8 cellular contexts compared by ENCODE assay signal in genomic region chr9:469672-470040, GRCh38. TPM values are rescaled to one million over a fixed set of nuclear protein-coding genes. Genes with fewer than 3 reads are reported as not detected.
A peak's percentile ranks its signal among the peaks of the same experiment; 100 is the strongest.
DNase-seq lines count a peak whose midpoint lies in the region; ATAC-seq and TF ChIP-seq lines count a peak whose summit lies in the region.

No MANE protein-coding gene starts in this region.

- ATAC-seq in HG02840 (IDR thresholded peaks at IDR 0.05; ENCODE audit: low FRiP score, unreplicated experiment) (peak; percentile 30), mucosa of descending colon (peak; percentile 24)

- peaks cover 31% of the 10 kb centered on the region for H3K4me1 Mint-ChIP-seq in dendritic cell treated with granulocyte-macrophage colony-stimulating factor and Interleukin-4, amounts not matched to agents 40 ng/mL and 50 ng/mL, for 4 days (ENCODE audit: low read depth)

- peaks cover 22% of the 10 kb centered on the region for H3K36me3 Mint-ChIP-seq in dendritic cell treated with granulocyte-macrophage colony-stimulating factor and Interleukin-4, amounts not matched to agents 40 ng/mL and 50 ng/mL, for 4 days (ENCODE audit: low read depth)

- no peaks in the 10 kb centered on the region for H3K9me2 ChIP-seq in PC-9 (ENCODE audit: insufficient read depth)

- peaks cover 23% of the 10 kb centered on the region for H3K4me1 ChIP-seq in PC-9 (replicated peaks; ENCODE audit: insufficient read depth)
- H3K4me1 ChIP-seq in mucosa of descending colon (ENCODE audit: low read depth), result peaks cover 20% of the 10 kb centered on the region
- H3K4me1 ChIP-seq in vagina, result peaks cover 27% of the 10 kb centered on the region

- H3K4me3 ChIP-seq in PC-9, result peak overlapping the region; percentile 78
- peak overlapping the region; percentile 19 for H3K4me3 ChIP-seq in mucosa of descending colon
- H3K4me3 ChIP-seq in vagina, result peak overlapping the region; percentile 36 to 57

- BruUV-seq in PC-9 (replicated peaks; lab: Mats Ljungman, UMichigan), result no TSS peak

- peak in 2 of 3 donors; percentile 12 to 24 for DNase-seq in stimulated activated CD4-positive, alpha-beta T cell treated with anti-CD3 and anti-CD28 coated beads, Interleukin-12 subunit alpha, Interleukin-12 subunit beta, amount 100 ng/mL, for 48 hours (ENCODE audit: low read depth in 2 of 3, low spot score in 1 of 3)
- DNase-seq in stimulated activated CD4-positive, alpha-beta T cell treated with anti-CD3 and anti-CD28 coated beads, Interleukin-4, amount 100 ng/mL, for 1 hour, result no peak
- DNase-seq in PC-9 (no peak), mucosa of descending colon (peak; percentile 54 to 69 (median 67)), vagina (ENCODE audit: extremely low spot score in 2 of 2) (no peak), HCEC 1CT (no peak)

- H3K9me3 ChIP-seq in PC-9 (ENCODE audit: insufficient read depth, low read depth) (no peaks in the 10 kb centered on the region), mucosa of descending colon (no peaks in the 10 kb centered on the region), vagina (no peaks in the 10 kb centered on the region)

- no peak for TF ChIP-seq POLR2A in vagina (IDR thresholded peaks at IDR 0.05)

- no peaks in the 10 kb centered on the region for H3K27me3 ChIP-seq in PC-9 (ENCODE audit: insufficient read depth, low read depth)
- no peaks in the 10 kb centered on the region for H3K27me3 ChIP-seq in vagina

- peak overlapping the region; percentile 70 for H3K27ac Mint-ChIP-seq in dendritic cell treated with granulocyte-macrophage colony-stimulating factor and Interleukin-4, amounts not matched to agents 40 ng/mL and 50 ng/mL, for 4 days

- POLR2A ChIA-PET in PC-9 (lab: Charles Lee; ENCODE audit: unreplicated experiment), result no interaction called here

- peak overlapping the region; percentile 81 for H3K4me3 Mint-ChIP-seq in dendritic cell treated with granulocyte-macrophage colony-stimulating factor and Interleukin-4, amounts not matched to agents 40 ng/mL and 50 ng/mL, for 4 days

- H3F3A ChIP-seq in PC-9 (ENCODE audit: insufficient read depth, low read depth), result peaks cover 14% of the 10 kb centered on the region

- intact Hi-C loops in PC-9 (cut with micrococcal nuclease; ENCODE audit: unreplicated experiment) (loop anchor here (2.0 to 5.0 kb wide), 2 partner anchors 43 to 82 kb away; no protein-coding TSS in a partner anchor), mucosa of descending colon (cut with DNase I, micrococcal nuclease) (no loop called here), vagina (cut with DNase I) (no loop called here)
- intact Hi-C loops in dendritic cell treated with granulocyte-macrophage colony-stimulating factor and Interleukin-4, amounts not matched to agents 40 ng/mL and 50 ng/mL, for 4 days (cut with micrococcal nuclease), result no loop called here

- H3K27ac ChIP-seq in PC-9 (peak overlapping the region; percentile 67), vagina (peak overlapping the region; percentile 70)

- H3K79me2 ChIP-seq in PC-9 (ENCODE audit: low read depth), result peaks cover 9% of the 10 kb centered on the region; the same call in 1 of the 2 replicates

- H3K36me3 ChIP-seq in PC-9 (ENCODE audit: low read depth), result no peaks in the 10 kb centered on the region
- no peaks in the 10 kb centered on the region for H3K36me3 ChIP-seq in mucosa of descending colon (ENCODE audit: low read depth)
- H3K36me3 ChIP-seq in vagina, result peaks cover 0 to under 1% of the 10 kb centered on the region in 2 donors

- peak overlapping the region; percentile 100 for H2AFZ ChIP-seq in PC-9

- peak overlapping the region; percentile 96 for H3K4me2 ChIP-seq in PC-9

- TF ChIP-seq CTCF in PC-9 (conservative IDR thresholded peaks at IDR 0.05) (no peak), mucosa of descending colon (IDR thresholded peaks at IDR 0.05) (no peak), vagina (IDR thresholded peaks at IDR 0.05) (no peak)

- H3K27me3 Mint-ChIP-seq in dendritic cell treated with granulocyte-macrophage colony-stimulating factor and Interleukin-4, amounts not matched to agents 40 ng/mL and 50 ng/mL, for 4 days, result no peaks in the 10 kb centered on the region

- no peaks in the 10 kb centered on the region for H4K20me1 ChIP-seq in PC-9 (ENCODE audit: insufficient read depth)

- no peaks in the 10 kb centered on the region for H3K9me3 Mint-ChIP-seq in dendritic cell treated with granulocyte-macrophage colony-stimulating factor and Interleukin-4, amounts not matched to agents 40 ng/mL and 50 ng/mL, for 4 days

- CTCF ChIA-PET in PC-9 (lab: Charles Lee), result no interaction called here

RNA-seq across cellular contexts. Expression of gene KANK1, which starts 34.8 kb away (rescaled TPM):
- 13.6 and 16.3 TPM in 2 replicates for total RNA-seq in PC-9 (2021)
- 10 to 100 TPM; 23.1 to 65.3 (median 26.5) TPM for total RNA-seq in mucosa of descending colon
- 115 TPM for total RNA-seq in vagina

Comparison
In these comparisons a context has a peak if more than half of its experiments do, and no peak if none do; other contexts are left out.
1. DNase-seq: peak in stimulated activated CD4-positive, alpha-beta T cell treated with anti-CD3 and anti-CD28 coated beads, Interleukin-12 subunit alpha, Interleukin-12 subunit beta, amount 100 ng/mL, for 48 hours (2 of 3) and mucosa of descending colon (3 of 3); none in stimulated activated CD4-positive, alpha-beta T cell treated with anti-CD3 and anti-CD28 coated beads, Interleukin-4, amount 100 ng/mL, for 1 hour (single experiment), PC-9 (0 of 2), vagina (0 of 2) and HCEC 1CT (single experiment).
2. H3K4me3 ChIP-seq: peak in every context shown above with its lines; median percentile 78 in PC-9; 46 in vagina; 19 in mucosa of descending colon.